Comparison of ENCODE assay signal across 9 cellular contexts in the genomic region with DNA sequence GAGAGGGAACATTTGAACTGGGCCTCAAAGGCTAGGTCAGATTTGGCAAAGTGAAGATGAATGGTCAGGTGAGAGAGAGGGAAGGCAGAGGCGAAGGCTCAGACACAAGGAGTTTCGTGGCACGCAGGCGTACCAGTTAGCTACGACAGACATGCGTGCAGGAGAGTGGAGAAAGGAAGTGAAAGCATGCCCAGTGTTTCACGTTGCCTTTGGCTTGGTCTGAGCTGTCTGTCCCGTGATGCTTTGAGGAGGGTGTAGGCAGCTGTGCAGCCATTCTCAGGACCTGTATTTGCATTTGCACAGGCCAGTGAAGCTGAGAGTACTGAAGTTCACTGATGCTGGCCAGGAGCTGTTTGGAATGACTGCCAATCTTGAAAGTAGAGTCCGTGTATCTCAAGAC.
A peak's percentile ranks its signal among the peaks of the same experiment; 100 is the strongest.
DNase-seq lines count a peak whose midpoint lies in the region; ATAC-seq and TF ChIP-seq lines count a peak whose summit lies in the region.
"Had no signal": no experiment of that assay in that cellular context is flagged by ENCODE, and none has a peak within 500 bp of the region (broad histone marks: within the 10 kb centered on the region; RNA-seq: fewer than 3 reads in every experiment).

No MANE protein-coding gene starts in this region.

- H3K4me3 Mint-ChIP-seq in central memory CD8-positive, alpha-beta T cell = no peak overlapping the region

- H3K4me3 ChIP-seq in GM12865 (ENCODE audit: low read depth, low read length) (no peak overlapping the region), tibial nerve (no peak overlapping the region)

- H3K27ac Mint-ChIP-seq in central memory CD8-positive, alpha-beta T cell (ENCODE audit: low read depth) = no peak overlapping the region
- no peak overlapping the region for H3K27ac Mint-ChIP-seq in activated naive CD4-positive, alpha-beta T cell treated with anti-CD3 and anti-CD28 coated beads, Interleukin-2, amount 50 U/mL, for 72 hours

- H3K27ac ChIP-seq in tibial nerve = no peak overlapping the region
- H3K27ac ChIP-seq: C4-2B had no signal

- H3K36me3 ChIP-seq in tibial nerve = no peaks in the 10 kb centered on the region

- 59 to 73% methylated on average over 9 of the region's 9 CpGs for WGBS in tibial nerve, 2 donors

- H3K9me3 ChIP-seq in tibial nerve = no peaks in the 10 kb centered on the region

- peak in 1 of 2 donors; percentile 27 for TF ChIP-seq EP300 in tibial nerve (IDR thresholded peaks at IDR 0.05)

- TF ChIP-seq POLR2A in tibial nerve (IDR thresholded peaks at IDR 0.05) = no peak

- peak; percentile 91 for DNase-seq in GM12865 (ENCODE audit: low read depth)
- no peak for DNase-seq in central memory CD8-positive, alpha-beta T cell (ENCODE audit: low spot score in 2 of 2)
- DNase-seq in iPS-NIHi11 (ENCODE audit: low spot score) = no peak
- DNase-seq in activated naive CD4-positive, alpha-beta T cell treated with anti-CD3 and anti-CD28 coated beads, Interleukin-2, amount 50 U/mL, for 72 hours (ENCODE audit: low spot score in 2 of 2) = no peak
- DNase-seq in G401 (ENCODE audit: low spot score) = no peak
- DNase-seq in tibial nerve (ENCODE audit: low spot score in 2 of 2) = no peak

- TF ChIP-seq CTCF in GM12865 (IDR thresholded peaks at IDR 0.05; ENCODE audit: insufficient read depth, low read depth, low read length, missing control alignments) = no peak
- TF ChIP-seq CTCF in tibial nerve (IDR thresholded peaks at IDR 0.05) = no peak

- H3K27me3 ChIP-seq in tibial nerve = no peaks in the 10 kb centered on the region

- peaks cover 0 to 20% (median 0%) of the 10 kb centered on the region in 4 donors for H3K4me1 ChIP-seq in tibial nerve

- peaks cover 34% of the 10 kb centered on the region for H3K27me3 Mint-ChIP-seq in central memory CD8-positive, alpha-beta T cell

- H3K36me3 Mint-ChIP-seq in central memory CD8-positive, alpha-beta T cell (ENCODE audit: insufficient read depth) = no peaks in the 10 kb centered on the region
- H3K36me3 Mint-ChIP-seq in activated naive CD4-positive, alpha-beta T cell treated with anti-CD3 and anti-CD28 coated beads, Interleukin-2, amount 50 U/mL, for 72 hours = no peaks in the 10 kb centered on the region

- peak; percentile 99 for ATAC-seq in GM21367 (IDR thresholded peaks at IDR 0.05; ENCODE audit: unreplicated experiment)
- peak; percentile 95 for ATAC-seq in HG03159 (IDR thresholded peaks at IDR 0.05; ENCODE audit: unreplicated experiment)
- ATAC-seq in central memory CD8-positive, alpha-beta T cell (replicated peaks; ENCODE audit: extremely low read depth, poor library complexity, severe bottlenecking) = peak; percentile 26
- no peak for ATAC-seq in activated naive CD4-positive, alpha-beta T cell treated with anti-CD3 and anti-CD28 coated beads, Interleukin-2, amount 50 U/mL, for 72 hours

- H3K4me1 Mint-ChIP-seq in central memory CD8-positive, alpha-beta T cell = peaks cover 11% of the 10 kb centered on the region

- in situ Hi-C loops in G401 (cut with HindIII; ENCODE audit: low sequenced_read_pairs) = no loop called here

- H3K9me3 Mint-ChIP-seq in central memory CD8-positive, alpha-beta T cell = no peaks in the 10 kb centered on the region
- no peaks in the 10 kb centered on the region for H3K9me3 Mint-ChIP-seq in activated naive CD4-positive, alpha-beta T cell treated with anti-CD3 and anti-CD28 coated beads, Interleukin-2, amount 50 U/mL, for 72 hours

Comparison
In these comparisons a context has a peak if more than half of its experiments do, and no peak if none do; other contexts are left out.
1. ATAC-seq: peak in GM21367 (single experiment), HG03159 (single experiment) and central memory CD8-positive, alpha-beta T cell (single experiment); none in activated naive CD4-positive, alpha-beta T cell treated with anti-CD3 and anti-CD28 coated beads, Interleukin-2, amount 50 U/mL, for 72 hours (0 of 2).